16 cellular contexts compared by ENCODE assay signal in genomic region chr4:151485541-151486131, GRCh38.
DNase-seq lines count a peak whose midpoint lies in the region; ATAC-seq and TF ChIP-seq lines count a peak whose summit lies in the region.
"Had no signal": no experiment of that assay in that cellular context is flagged by ENCODE, and none has a peak within 500 bp of the region (broad histone marks: within the 10 kb centered on the region; RNA-seq: fewer than 3 reads in every experiment).

No MANE protein-coding gene starts in this region.

- WGBS in psoas muscle, 3 donors: 44 to 65% (median 49%) methylated on average over 9 of the region's 9 CpGs

- H3K27me3 Mint-ChIP-seq in GM23338 (ENCODE audit: insufficient read depth, low read depth, poor library complexity): peaks cover 4% of the 10 kb centered on the region

- H3K4me1 Mint-ChIP-seq in GM23338: peaks cover 77% of the 10 kb centered on the region

- peaks cover 48% of the 10 kb centered on the region for H3K79me2 ChIP-seq in GM23338 (replicated peaks; ENCODE audit: insufficient read depth)

- no peaks in the 10 kb centered on the region for H3K9me2 ChIP-seq in GM23338 (ENCODE audit: insufficient read depth)

- H3K9me3 Mint-ChIP-seq in GM23338: peaks cover 5% of the 10 kb centered on the region; the same call in 1 of the 3 replicates
- H3K9me3 Mint-ChIP-seq: activated CD8-positive, alpha-beta T cell treated with anti-CD3 and anti-CD28 coated beads for 36 hours had no signal

- H3K4me1 ChIP-seq in GM23338 (ENCODE audit: insufficient read depth): peaks cover 62% of the 10 kb centered on the region
- H3K4me1 ChIP-seq in NT2/D1 (ENCODE audit: insufficient read depth, insufficient read length): no peaks in the 10 kb centered on the region
- peaks cover 16% of the 10 kb centered on the region for H3K4me1 ChIP-seq in psoas muscle

- peak overlapping the region; percentile 98 for H3K27ac Mint-ChIP-seq in GM23338
- H3K27ac Mint-ChIP-seq: activated CD8-positive, alpha-beta T cell treated with anti-CD3 and anti-CD28 coated beads for 36 hours; dendritic cell treated with granulocyte-macrophage colony-stimulating factor and Interleukin-4, amounts not matched to agents 40 ng/mL and 50 ng/mL, for 4 days had no signal

- peaks cover 27% of the 10 kb centered on the region for H3K36me3 Mint-ChIP-seq in GM23338 (ENCODE audit: low read depth)

- H3K9ac ChIP-seq in NT2/D1 (ENCODE audit: insufficient read length, low read depth): no peak overlapping the region

- H2AFZ ChIP-seq in GM23338: no peak overlapping the region

- intact Hi-C loops in psoas muscle (cut with DNase I): no loop called here

- 0 out of 3 replicates have a peak overlapping the region, but pooled peaks have one; percentile 4 for H3K4me3 Mint-ChIP-seq in GM23338
- H3K4me3 Mint-ChIP-seq: activated CD8-positive, alpha-beta T cell treated with anti-CD3 and anti-CD28 coated beads for 36 hours; dendritic cell treated with granulocyte-macrophage colony-stimulating factor and Interleukin-4, amounts not matched to agents 40 ng/mL and 50 ng/mL, for 4 days had no signal

- TF ChIP-seq CTCF in GM23338 (conservative IDR thresholded peaks at IDR 0.05; ENCODE audit: low read depth in 2 of 2): no peak
- no peak for TF ChIP-seq CTCF in psoas muscle (IDR thresholded peaks at IDR 0.05)

- no peak overlapping the region for H3K4me3 ChIP-seq in GM23338
- H3K4me3 ChIP-seq in NT2/D1 (ENCODE audit: insufficient read length, low read depth): no peak overlapping the region
- H3K4me3 ChIP-seq in psoas muscle: no peak overlapping the region

- H3F3A ChIP-seq in GM23338 (replicated peaks; ENCODE audit: low read depth): no peaks in the 10 kb centered on the region

- H3K4me2 ChIP-seq in GM23338: peak overlapping the region; percentile 4; the same call in 1 of the 2 replicates

- no peaks in the 10 kb centered on the region for H4K20me1 ChIP-seq in GM23338 (replicated peaks; ENCODE audit: insufficient read depth)

- DNase-seq in GM23338 (ENCODE audit: low spot score) (peak; percentile 32), NT2/D1 (ENCODE audit: low read depth, low spot score) (peak; percentile 16), psoas muscle (no peak), cerebellum (ENCODE audit: low spot score) (no peak)
- DNase-seq in activated CD4-positive, alpha-beta T cell treated with anti-CD3 and anti-CD28 coated beads for 4 hours: no peak
- DNase-seq: activated CD8-positive, alpha-beta T cell treated with anti-CD3 and anti-CD28 coated beads for 36 hours; activated effector memory CD4-positive, alpha-beta T cell treated with anti-CD3 and anti-CD28 coated beads, Interleukin-2, amount 50 U/mL, for 16 hours; AML-193; aorta; NCI-H1048; nucleus accumbens; stimulated activated CD4-positive, alpha-beta T cell treated with anti-CD3 and anti-CD28 coated beads, Interleukin-12 subunit alpha, Interleukin-12 subunit beta, amount 100 ng/mL, for 4 hours had no signal

- H3K36me3 ChIP-seq in GM23338 (ENCODE audit: insufficient read depth) (no peaks in the 10 kb centered on the region), NT2/D1 (ENCODE audit: insufficient read depth, insufficient read length, low read length) (no peaks in the 10 kb centered on the region), psoas muscle (ENCODE audit: insufficient read depth in 1 of 2, low read depth in 1 of 2) (no peaks in the 10 kb centered on the region)

- peak overlapping the region; percentile 95 for H3K27ac ChIP-seq in GM23338 (ENCODE audit: low read depth)
- peak overlapping the region; percentile 66 for H3K27ac ChIP-seq in psoas muscle

- H3K27me3 ChIP-seq in GM23338 (ENCODE audit: insufficient read depth) (no peaks in the 10 kb centered on the region), NT2/D1 (ENCODE audit: insufficient read depth, insufficient read length) (no peaks in the 10 kb centered on the region), psoas muscle (ENCODE audit: insufficient read depth in 3 of 3, low read length in 2 of 3) (no peaks in the 10 kb centered on the region)

- no peak; the same call in 1 of the 3 replicates for ATAC-seq in GM23338
- peak; percentile 72 for ATAC-seq in esophagus mucosa
- peak; percentile 19 to 61 (median 56) for ATAC-seq in psoas muscle
- no peak for ATAC-seq in HG03378 (IDR thresholded peaks at IDR 0.05; ENCODE audit: unreplicated experiment)
- ATAC-seq in HG02884 (IDR thresholded peaks at IDR 0.05; ENCODE audit: unreplicated experiment): no peak
- ATAC-seq: activated CD8-positive, alpha-beta T cell treated with anti-CD3 and anti-CD28 coated beads for 36 hours had no signal

- H3K9me3 ChIP-seq in NT2/D1 (ENCODE audit: insufficient read depth, low read length) (no peaks in the 10 kb centered on the region), psoas muscle (peaks cover 3% of the 10 kb centered on the region)

TF ChIP-seq in GM23338, 12 proteins besides CTCF, POLR2A, EP300 and RAD21 (continues in another document):
- no peak for TF ChIP-seq JUNB (IDR thresholded peaks at IDR 0.05; ENCODE audit: unreplicated experiment)
- no peak for TF ChIP-seq ETS1 (IDR thresholded peaks at IDR 0.05)
- no peak for TF ChIP-seq ZNF331 (CRISPR knock-in tag; IDR thresholded peaks at IDR 0.05; ENCODE audit: low read depth)
- no peak for TF ChIP-seq ZNF462 (CRISPR knock-in tag; IDR thresholded peaks at IDR 0.05)
- TF ChIP-seq ZNF114 (CRISPR knock-in tag; IDR thresholded peaks at IDR 0.05): no peak
- no peak for TF ChIP-seq EZH2 (IDR thresholded peaks at IDR 0.05; ENCODE audit: low read depth, unreplicated experiment)
- no peak for TF ChIP-seq NANOG (IDR thresholded peaks at IDR 0.05; ENCODE audit: borderline replicate concordance)
- TF ChIP-seq POLR2AphosphoS5 (IDR thresholded peaks at IDR 0.05; ENCODE audit: low read depth): no peak
- no peak for TF ChIP-seq EZH2phosphoT487 (IDR thresholded peaks at IDR 0.05; ENCODE audit: unreplicated experiment)
- no peak for TF ChIP-seq STAT1 (IDR thresholded peaks at IDR 0.05; ENCODE audit: unreplicated experiment)

Comparison
In these comparisons a context has a peak if more than half of its experiments do, and no peak if none do; other contexts are left out.
1. ATAC-seq: peak in esophagus mucosa (single experiment) and psoas muscle (4 of 4); none in GM23338 (single experiment), HG03378 (single experiment) and HG02884 (single experiment).
2. DNase-seq: peak in GM23338 (single experiment) and NT2/D1 (single experiment); none in psoas muscle (0 of 2), cerebellum (single experiment) and activated CD4-positive, alpha-beta T cell treated with anti-CD3 and anti-CD28 coated beads for 4 hours (0 of 2).